ENCODE assay signal across 1 cellular context in genomic region chr2:109143214-109144187, GRCh38.
TF ChIP-seq lines count a peak whose summit lies in the region.

No MANE protein-coding gene starts in this region.

TF ChIP-seq in IMR-90, 13 proteins besides CTCF, POLR2A, EP300 and RAD21 (continued from another document):
- TF ChIP-seq NFE2L2 (IDR thresholded peaks at IDR 0.05; ENCODE audit: low read depth, low read length) = no peak
